ENCODE assay signal across 8 cellular contexts in genomic region chr4:177290780-177291179, GRCh38. TPM values are rescaled to one million over a fixed set of nuclear protein-coding genes. Genes with fewer than 3 reads are reported as not detected.
"Had no signal": no experiment of that assay in that cellular context is flagged by ENCODE, and none has a peak within 500 bp of the region (broad histone marks: within the 10 kb centered on the region; RNA-seq: fewer than 3 reads in every experiment).

No MANE protein-coding gene starts in this region.

- H3K9ac ChIP-seq: GM23248 had no signal

- H3K9me3 ChIP-seq: HAP-1 had no signal

- H3K4me1 Mint-ChIP-seq: IgD-negative memory B cell had no signal

- H3K36me3 ChIP-seq: HAP-1 had no signal

- DNase-seq: GM23248, GOT3, H7, KG1 had no signal

- H3K4me3 ChIP-seq: GM23248, HAP-1 had no signal

- H3K36me3 Mint-ChIP-seq: IgD-negative memory B cell had no signal

- H3K27ac ChIP-seq: GM23248 had no signal

- FAIRE-seq: HTR-8/SVneo had no signal

- H3K27me3 Mint-ChIP-seq: IgD-negative memory B cell had no signal

- H2AFZ ChIP-seq: GM23248 had no signal

- ATAC-seq: HCT116 had no signal

- H3K27ac Mint-ChIP-seq: IgD-negative memory B cell had no signal

- H3K4me3 Mint-ChIP-seq: IgD-negative memory B cell had no signal

RNA-seq across cellular contexts. Expression of gene NEIL3, which starts 18.9 kb away (rescaled TPM):
- polyA plus RNA-seq: IgD-negative memory B cell had no signal
